In genomic region chr2:12597555-12597954, GRCh38 we compare ENCODE assay signal across 19 cellular contexts.
DNase-seq lines count a peak whose midpoint lies in the region; ATAC-seq and TF ChIP-seq lines count a peak whose summit lies in the region.
"Had no signal": no experiment of that assay in that cellular context is flagged by ENCODE, and none has a peak within 500 bp of the region (broad histone marks: within the 10 kb centered on the region; RNA-seq: fewer than 3 reads in every experiment).

No MANE protein-coding gene starts in this region.

- H3K36me3 ChIP-seq in MG63 (no peaks in the 10 kb centered on the region), esophagus muscularis mucosa (no peaks in the 10 kb centered on the region)
- H3K36me3 ChIP-seq: BLaER1 had no signal

- DNase-seq in MG63 (peak; percentile 64), esophagus muscularis mucosa (ENCODE audit: extremely low spot score) (peak; percentile 31), midbrain (lab: John Stamatoyannopoulos, UW) (peak; percentile 51), superior temporal gyrus (ENCODE audit: extremely low spot score) (peak; percentile 23), GM19238 (ENCODE audit: insufficient read length, low spot score) (no peak)
- DNase-seq in activated naive CD4-positive, alpha-beta T cell (lab: John Stamatoyannopoulos, UW), result no peak
- DNase-seq: Calu3; CD4-positive, alpha-beta memory T cell; KBM-7; NCI-H1105 treated with DMSO at 0.1 percent for 48 hours; NCI-H187; NCI-H2107; NCI-H510A; NCI-H748 treated with DMSO at 0.1 percent for 48 hours; SHP77 had no signal

- intact Hi-C loops in esophagus muscularis mucosa (cut with DNase I), result no loop called here

- H3K9me3 ChIP-seq in MG63 (no peaks in the 10 kb centered on the region), esophagus muscularis mucosa (no peaks in the 10 kb centered on the region)
- H3K9me3 ChIP-seq: A549, BLaER1 had no signal

- no peak for TF ChIP-seq CTCF in esophagus muscularis mucosa (IDR thresholded peaks at IDR 0.05)

- H3K4me3 ChIP-seq in MG63, result no peak overlapping the region
- no peak overlapping the region for H3K4me3 ChIP-seq in esophagus muscularis mucosa
- H3K4me3 ChIP-seq: A549, BLaER1, GM12878 had no signal

- WGBS in esophagus muscularis mucosa, result 100% methylated on average over 1 of the region's 1 CpG

- H3K4me1 ChIP-seq in esophagus muscularis mucosa, result no peaks in the 10 kb centered on the region
- H3K4me1 ChIP-seq: A549, BLaER1 had no signal

- H3K27me3 ChIP-seq in MG63 (no peaks in the 10 kb centered on the region), esophagus muscularis mucosa (no peaks in the 10 kb centered on the region)
- H3K27me3 ChIP-seq: BLaER1 had no signal

- H3K27ac ChIP-seq in esophagus muscularis mucosa (replicated peaks in 1 of 4), result no peak overlapping the region
- H3K27ac ChIP-seq: A549, BLaER1 had no signal

- TF ChIP-seq EP300 in esophagus muscularis mucosa (IDR thresholded peaks at IDR 0.05), result no peak

- no peak for TF ChIP-seq POLR2A in esophagus muscularis mucosa (IDR thresholded peaks at IDR 0.05; ENCODE audit: low read depth)

- no peak for ATAC-seq in HG03139 (IDR thresholded peaks at IDR 0.05; ENCODE audit: unreplicated experiment)
- ATAC-seq: A549, GM12878 had no signal

Comparison
In these comparisons a context has a peak if more than half of its experiments do, and no peak if none do; other contexts are left out.
1. DNase-seq: peak in MG63 (single experiment), esophagus muscularis mucosa (single experiment), midbrain (single experiment) and superior temporal gyrus (single experiment); none in GM19238 (single experiment) and activated naive CD4-positive, alpha-beta T cell (0 of 4).